8 cellular contexts compared by ENCODE assay signal in the genomic region with DNA sequence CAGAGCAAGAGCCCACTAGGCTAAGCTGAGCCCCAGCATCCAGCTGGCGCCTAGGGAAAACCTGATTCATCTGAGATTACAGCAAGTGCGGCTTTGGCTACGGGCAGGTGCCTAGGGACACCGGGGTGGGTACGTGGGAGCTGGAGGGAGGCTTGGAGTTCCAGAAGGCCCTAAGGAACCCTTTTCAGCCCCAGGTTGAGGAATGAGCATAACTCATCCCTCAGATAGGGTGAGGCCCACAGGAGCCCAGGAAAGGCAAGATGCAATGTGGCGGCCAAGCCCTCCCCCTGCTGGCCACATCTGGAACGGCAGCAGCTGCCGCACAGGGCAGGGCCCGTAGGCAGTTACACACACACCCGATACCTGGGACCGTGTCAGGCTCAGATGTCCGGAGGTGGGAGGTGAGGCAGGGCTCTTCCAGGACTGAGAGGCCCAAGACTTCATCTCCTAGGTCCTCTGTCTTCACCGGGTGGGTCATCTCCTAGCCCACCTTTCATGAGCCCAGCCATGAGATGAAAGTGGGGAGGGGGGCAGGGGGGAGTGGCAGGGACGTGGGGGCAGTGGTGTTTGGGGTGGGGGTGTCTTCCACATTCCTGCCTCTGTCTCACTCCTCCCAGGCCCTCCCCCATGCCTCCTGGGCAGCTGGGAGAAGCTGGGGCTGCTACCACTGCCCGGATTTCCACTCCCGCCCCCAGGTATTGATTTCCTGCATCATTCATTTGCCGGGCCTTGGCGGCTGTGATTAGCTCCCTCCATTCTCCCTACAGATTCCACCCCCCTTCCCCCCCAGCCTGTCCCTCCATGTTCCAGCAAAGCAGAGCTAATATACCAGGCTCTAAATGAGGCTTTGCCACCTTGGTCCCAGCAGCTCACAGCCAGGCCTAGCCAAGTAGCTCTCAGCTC. TPM values are rescaled to one million over a fixed set of nuclear protein-coding genes. Genes with fewer than 3 reads are reported as not detected.
A peak's percentile ranks its signal among the peaks of the same experiment; 100 is the strongest.
DNase-seq lines count a peak whose midpoint lies in the region; ATAC-seq and TF ChIP-seq lines count a peak whose summit lies in the region.

No MANE protein-coding gene starts in this region.

- TF ChIP-seq POLR2A in erythroblast (IDR thresholded peaks at IDR 0.05; ENCODE audit: low read length), result no peak

- DNase-seq in GM03348 (ENCODE audit: low spot score) (peak; percentile 91), NT2/D1 (ENCODE audit: low read depth, low spot score) (peak; percentile 49), activated T-cell treated with anti-CD3 and anti-CD28 coated beads for 24 hours (ENCODE audit: low read depth) (peak; percentile 72), erythroblast (lab: John Stamatoyannopoulos, UW) (peak; percentile 54 to 82)
- DNase-seq in naive thymus-derived CD8-positive, alpha-beta T cell, result peak; percentile 55 to 83 (median 74)

- H3K36me3 Mint-ChIP-seq in naive thymus-derived CD8-positive, alpha-beta T cell, result no peaks in the 10 kb centered on the region
- peaks cover 22% of the 10 kb centered on the region for H3K36me3 Mint-ChIP-seq in stimulated activated memory B cell treated with anti-CD40 and anti-IgM and Interleukin-4, amounts not matched to agents 10 μg/mL and 1 μg/mL and 100 μg/mL, for 72 hours

- POLR2A ChIA-PET in naive thymus-derived CD8-positive, alpha-beta T cell (lab: Charles Lee), result interaction anchor here (0.8 to 1.9 kb wide), 3 partner anchors 10 to 107 kb away, joined by 3 to 5 read pairs (median 4); no protein-coding TSS in a partner anchor

- peak; percentile 75 for ATAC-seq in HG03439 (IDR thresholded peaks at IDR 0.05; ENCODE audit: unreplicated experiment)
- peak; percentile 70 to 73 for ATAC-seq in naive thymus-derived CD8-positive, alpha-beta T cell
- ATAC-seq in stimulated activated memory B cell treated with anti-CD40 and anti-IgM and Interleukin-4, amounts not matched to agents 10 μg/mL and 1 μg/mL and 100 μg/mL, for 72 hours, result peak; percentile 83
- no peak for ATAC-seq in GM21381 (IDR thresholded peaks at IDR 0.05; ENCODE audit: unreplicated experiment)

- peaks cover 7% of the 10 kb centered on the region for H3K4me1 ChIP-seq in NT2/D1 (ENCODE audit: insufficient read depth, insufficient read length)

- no peak overlapping the region for H3K27ac Mint-ChIP-seq in naive thymus-derived CD8-positive, alpha-beta T cell
- H3K27ac Mint-ChIP-seq in stimulated activated memory B cell treated with anti-CD40 and anti-IgM and Interleukin-4, amounts not matched to agents 10 μg/mL and 1 μg/mL and 100 μg/mL, for 72 hours, result no peak overlapping the region

- peaks cover 11 to 21% (median 15%) of the 10 kb centered on the region in 4 donors for H3K4me1 Mint-ChIP-seq in naive thymus-derived CD8-positive, alpha-beta T cell
- H3K4me1 Mint-ChIP-seq in stimulated activated memory B cell treated with anti-CD40 and anti-IgM and Interleukin-4, amounts not matched to agents 10 μg/mL and 1 μg/mL and 100 μg/mL, for 72 hours, result peaks cover 65% of the 10 kb centered on the region

- no peak overlapping the region for H3K4me3 ChIP-seq in NT2/D1 (ENCODE audit: insufficient read length, low read depth)

- H3K9me3 Mint-ChIP-seq in naive thymus-derived CD8-positive, alpha-beta T cell, result no peaks in the 10 kb centered on the region
- no peaks in the 10 kb centered on the region for H3K9me3 Mint-ChIP-seq in stimulated activated memory B cell treated with anti-CD40 and anti-IgM and Interleukin-4, amounts not matched to agents 10 μg/mL and 1 μg/mL and 100 μg/mL, for 72 hours

- H3K4me3 Mint-ChIP-seq in naive thymus-derived CD8-positive, alpha-beta T cell, result no peak overlapping the region
- H3K4me3 Mint-ChIP-seq in stimulated activated memory B cell treated with anti-CD40 and anti-IgM and Interleukin-4, amounts not matched to agents 10 μg/mL and 1 μg/mL and 100 μg/mL, for 72 hours, result no peak overlapping the region

- H3K27me3 Mint-ChIP-seq in naive thymus-derived CD8-positive, alpha-beta T cell, result peaks cover 19 to 51% (median 24%) of the 10 kb centered on the region in 5 donors
- peaks cover 20% of the 10 kb centered on the region for H3K27me3 Mint-ChIP-seq in stimulated activated memory B cell treated with anti-CD40 and anti-IgM and Interleukin-4, amounts not matched to agents 10 μg/mL and 1 μg/mL and 100 μg/mL, for 72 hours

- H3K36me3 ChIP-seq in NT2/D1 (ENCODE audit: insufficient read depth, insufficient read length, low read length), result no peaks in the 10 kb centered on the region

- H3K27me3 ChIP-seq in NT2/D1 (ENCODE audit: insufficient read depth, insufficient read length), result peaks cover 47% of the 10 kb centered on the region

- H3K9me3 ChIP-seq in NT2/D1 (ENCODE audit: insufficient read depth, low read length), result no peaks in the 10 kb centered on the region

- H3K9ac ChIP-seq in NT2/D1 (ENCODE audit: insufficient read length, low read depth), result no peak overlapping the region

RNA-seq across cellular contexts. Expression of a gene that starts 5.5 kb away (rescaled TPM):
- total RNA-seq in naive thymus-derived CD8-positive, alpha-beta T cell, result 1 to 10 TPM; 6.3 to 9.8 TPM
- polyA plus RNA-seq in naive thymus-derived CD8-positive, alpha-beta T cell, result 1 to 10 TPM in 1 of 3 donors, under 1 TPM in 2; 0.43 to 1.3 (median 0.46) TPM
